ENCODE assay signal across 2 cellular contexts in the genomic region with DNA sequence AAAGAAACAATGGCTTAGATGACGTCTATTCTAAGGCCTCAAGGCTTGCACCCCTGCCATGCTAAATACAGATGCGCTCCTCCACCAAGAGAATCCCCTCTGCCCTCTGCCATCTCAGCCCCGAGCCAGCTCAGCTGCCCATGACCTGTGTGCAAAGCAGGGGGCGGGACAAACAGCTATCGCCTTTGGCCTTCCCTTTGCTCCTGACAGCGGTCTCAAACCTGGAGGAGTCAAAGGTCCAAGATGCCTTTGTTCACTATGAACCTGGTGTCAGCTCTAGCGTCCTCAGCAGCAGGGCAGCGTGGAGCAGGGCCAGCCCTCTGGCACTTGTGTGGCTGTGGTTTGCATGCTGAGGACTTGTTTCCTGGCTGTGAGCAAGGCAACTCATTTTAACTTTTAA.
TF ChIP-seq lines count a peak whose summit lies in the region.

No MANE protein-coding gene starts in this region.

TF ChIP-seq in IMR-90, 13 proteins besides CTCF, POLR2A, EP300 and RAD21:
- TF ChIP-seq MXI1 (IDR thresholded peaks at IDR 0.05; ENCODE audit: borderline replicate concordance, low read depth, low read length) = no peak
- TF ChIP-seq, protein P1, sequence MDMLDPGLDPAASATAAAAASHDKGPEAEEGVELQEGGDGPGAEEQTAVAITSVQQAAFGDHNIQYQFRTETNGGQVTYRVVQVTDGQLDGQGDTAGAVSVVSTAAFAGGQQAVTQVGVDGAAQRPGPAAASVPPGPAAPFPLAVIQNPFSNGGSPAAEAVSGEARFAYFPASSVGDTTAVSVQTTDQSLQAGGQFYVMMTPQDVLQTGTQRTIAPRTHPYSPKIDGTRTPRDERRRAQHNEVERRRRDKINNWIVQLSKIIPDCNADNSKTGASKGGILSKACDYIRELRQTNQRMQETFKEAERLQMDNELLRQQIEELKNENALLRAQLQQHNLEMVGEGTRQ (IDR thresholded peaks at IDR 0.05; ENCODE audit: low read depth, low read length) = no peak
- TF ChIP-seq, protein P2, sequence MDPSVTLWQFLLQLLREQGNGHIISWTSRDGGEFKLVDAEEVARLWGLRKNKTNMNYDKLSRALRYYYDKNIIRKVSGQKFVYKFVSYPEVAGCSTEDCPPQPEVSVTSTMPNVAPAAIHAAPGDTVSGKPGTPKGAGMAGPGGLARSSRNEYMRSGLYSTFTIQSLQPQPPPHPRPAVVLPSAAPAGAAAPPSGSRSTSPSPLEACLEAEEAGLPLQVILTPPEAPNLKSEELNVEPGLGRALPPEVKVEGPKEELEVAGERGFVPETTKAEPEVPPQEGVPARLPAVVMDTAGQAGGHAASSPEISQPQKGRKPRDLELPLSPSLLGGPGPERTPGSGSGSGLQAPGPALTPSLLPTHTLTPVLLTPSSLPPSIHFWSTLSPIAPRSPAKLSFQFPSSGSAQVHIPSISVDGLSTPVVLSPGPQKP (IDR thresholded peaks at IDR 0.05; ENCODE audit: borderline replicate concordance, low read depth, low read length) = no peak
- TF ChIP-seq MAZ (IDR thresholded peaks at IDR 0.05; ENCODE audit: borderline replicate concordance, low read depth, low read length) = no peak
- TF ChIP-seq RCOR1 (IDR thresholded peaks at IDR 0.05; ENCODE audit: insufficient replicate concordance, low read length) = no peak
- TF ChIP-seq CEBPB (IDR thresholded peaks at IDR 0.05; ENCODE audit: low read depth, low read length) = no peak
- TF ChIP-seq MAFK (IDR thresholded peaks at IDR 0.05; ENCODE audit: low read depth, low read length) = no peak
- no peak for TF ChIP-seq NFE2L2 (IDR thresholded peaks at IDR 0.05; ENCODE audit: low read depth, low read length)
- TF ChIP-seq BHLHE40 (IDR thresholded peaks at IDR 0.05; ENCODE audit: low read depth, low read length) = no peak
- TF ChIP-seq CHD1 (IDR thresholded peaks at IDR 0.05; ENCODE audit: low read depth, low read length) = no peak
- no peak for TF ChIP-seq SMC3 (IDR thresholded peaks at IDR 0.05; ENCODE audit: low read depth, low read length)
- no peak for TF ChIP-seq FOS (IDR thresholded peaks at IDR 0.05; ENCODE audit: low read depth, low read length)
- TF ChIP-seq RFX5 (IDR thresholded peaks at IDR 0.05; ENCODE audit: low read depth, low read length) = no peak

TF ChIP-seq in HepG2, 621 proteins besides CTCF, POLR2A, EP300 and RAD21 (continues in another document):
- TF ChIP-seq ZNF20 (CRISPR knock-in tag; IDR thresholded peaks at IDR 0.05) = no peak
- TF ChIP-seq BCL6 (CRISPR knock-in tag; IDR thresholded peaks at IDR 0.05) = 0 out of 2 replicates have a peak, but pooled peaks have one; percentile 11
- no peak for TF ChIP-seq BRD4 (CRISPR knock-in tag; IDR thresholded peaks at IDR 0.05)
- no peak for TF ChIP-seq NPAS2 (CRISPR knock-in tag; IDR thresholded peaks at IDR 0.05; ENCODE audit: borderline replicate concordance)
- no peak for TF ChIP-seq PLRG1 (conservative IDR thresholded peaks at IDR 0.05)
- no peak for TF ChIP-seq ZMYM3 (CRISPR knock-in tag; IDR thresholded peaks at IDR 0.05)
- TF ChIP-seq KAT8 (CRISPR knock-in tag; IDR thresholded peaks at IDR 0.05) = no peak
- no peak for TF ChIP-seq SALL2 (CRISPR knock-in tag; IDR thresholded peaks at IDR 0.05)
- no peak for TF ChIP-seq MAZ (IDR thresholded peaks at IDR 0.05; ENCODE audit: borderline replicate concordance, low read depth, low read length)
- TF ChIP-seq MAZ (CRISPR knock-in tag; IDR thresholded peaks at IDR 0.05; ENCODE audit: low read depth) = no peak
- no peak for TF ChIP-seq NONO (IDR thresholded peaks at IDR 0.05)
- no peak for TF ChIP-seq NONO (CRISPR knock-in tag; conservative IDR thresholded peaks at IDR 0.05)
- no peak for TF ChIP-seq TEF (CRISPR knock-in tag; IDR thresholded peaks at IDR 0.05)
- no peak for TF ChIP-seq FOSL1 (CRISPR knock-in tag; IDR thresholded peaks at IDR 0.05; ENCODE audit: borderline replicate concordance)
- TF ChIP-seq GATAD1 (CRISPR knock-in tag; IDR thresholded peaks at IDR 0.05) = no peak
- TF ChIP-seq, protein P3, sequence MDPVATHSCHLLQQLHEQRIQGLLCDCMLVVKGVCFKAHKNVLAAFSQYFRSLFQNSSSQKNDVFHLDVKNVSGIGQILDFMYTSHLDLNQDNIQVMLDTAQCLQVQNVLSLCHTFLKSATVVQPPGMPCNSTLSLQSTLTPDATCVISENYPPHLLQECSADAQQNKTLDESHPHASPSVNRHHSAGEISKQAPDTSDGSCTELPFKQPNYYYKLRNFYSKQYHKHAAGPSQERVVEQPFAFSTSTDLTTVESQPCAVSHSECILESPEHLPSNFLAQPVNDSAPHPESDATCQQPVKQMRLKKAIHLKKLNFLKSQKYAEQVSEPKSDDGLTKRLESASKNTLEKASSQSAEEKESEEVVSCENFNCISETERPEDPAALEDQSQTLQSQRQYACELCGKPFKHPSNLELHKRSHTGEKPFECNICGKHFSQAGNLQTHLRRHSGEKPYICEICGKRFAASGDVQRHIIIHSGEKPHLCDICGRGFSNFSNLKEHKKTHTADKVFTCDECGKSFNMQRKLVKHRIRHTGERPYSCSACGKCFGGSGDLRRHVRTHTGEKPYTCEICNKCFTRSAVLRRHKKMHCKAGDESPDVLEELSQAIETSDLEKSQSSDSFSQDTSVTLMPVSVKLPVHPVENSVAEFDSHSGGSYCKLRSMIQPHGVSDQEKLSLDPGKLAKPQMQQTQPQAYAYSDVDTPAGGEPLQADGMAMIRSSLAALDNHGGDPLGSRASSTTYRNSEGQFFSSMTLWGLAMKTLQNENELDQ (CRISPR knock-in tag; IDR thresholded peaks at IDR 0.05; ENCODE audit: borderline replicate concordance) = no peak
- no peak for TF ChIP-seq KLF12 (CRISPR knock-in tag; IDR thresholded peaks at IDR 0.05; ENCODE audit: borderline replicate concordance)
- TF ChIP-seq DRAP1 (CRISPR knock-in tag; IDR thresholded peaks at IDR 0.05) = no peak
- TF ChIP-seq RORA (CRISPR knock-in tag; IDR thresholded peaks at IDR 0.05) = no peak
- TF ChIP-seq, protein P4, sequence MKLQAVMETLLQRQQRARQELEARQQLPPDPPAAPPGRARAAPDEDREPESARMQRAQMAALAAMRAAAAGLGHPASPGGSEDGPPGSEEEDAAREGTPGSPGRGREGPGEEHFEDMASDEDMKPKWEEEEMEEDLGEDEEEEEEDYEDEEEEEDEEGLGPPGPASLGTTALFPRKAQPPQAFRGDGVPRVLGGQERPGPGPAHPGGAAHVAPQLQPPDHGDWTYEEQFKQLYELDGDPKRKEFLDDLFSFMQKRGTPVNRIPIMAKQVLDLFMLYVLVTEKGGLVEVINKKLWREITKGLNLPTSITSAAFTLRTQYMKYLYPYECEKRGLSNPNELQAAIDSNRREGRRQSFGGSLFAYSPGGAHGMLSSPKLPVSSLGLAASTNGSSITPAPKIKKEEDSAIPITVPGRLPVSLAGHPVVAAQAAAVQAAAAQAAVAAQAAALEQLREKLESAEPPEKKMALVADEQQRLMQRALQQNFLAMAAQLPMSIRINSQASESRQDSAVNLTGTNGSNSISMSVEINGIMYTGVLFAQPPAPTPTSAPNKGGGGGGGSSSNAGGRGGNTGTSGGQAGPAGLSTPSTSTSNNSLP (IDR thresholded peaks at IDR 0.05; ENCODE audit: low read depth, low read length) = no peak
- no peak for TF ChIP-seq CCAR2 (optimal IDR thresholded peaks at IDR 0.05; ENCODE audit: low read depth, low read length)
- TF ChIP-seq SIN3A (IDR thresholded peaks at IDR 0.05; ENCODE audit: borderline replicate concordance, low read depth, low read length) = no peak
- TF ChIP-seq EEA1 (CRISPR knock-in tag; IDR thresholded peaks at IDR 0.05; ENCODE audit: borderline replicate concordance) = no peak
- no peak for TF ChIP-seq ZNF101 (CRISPR knock-in tag; IDR thresholded peaks at IDR 0.05; ENCODE audit: borderline replicate concordance, low read depth)
- TF ChIP-seq, protein P5, sequence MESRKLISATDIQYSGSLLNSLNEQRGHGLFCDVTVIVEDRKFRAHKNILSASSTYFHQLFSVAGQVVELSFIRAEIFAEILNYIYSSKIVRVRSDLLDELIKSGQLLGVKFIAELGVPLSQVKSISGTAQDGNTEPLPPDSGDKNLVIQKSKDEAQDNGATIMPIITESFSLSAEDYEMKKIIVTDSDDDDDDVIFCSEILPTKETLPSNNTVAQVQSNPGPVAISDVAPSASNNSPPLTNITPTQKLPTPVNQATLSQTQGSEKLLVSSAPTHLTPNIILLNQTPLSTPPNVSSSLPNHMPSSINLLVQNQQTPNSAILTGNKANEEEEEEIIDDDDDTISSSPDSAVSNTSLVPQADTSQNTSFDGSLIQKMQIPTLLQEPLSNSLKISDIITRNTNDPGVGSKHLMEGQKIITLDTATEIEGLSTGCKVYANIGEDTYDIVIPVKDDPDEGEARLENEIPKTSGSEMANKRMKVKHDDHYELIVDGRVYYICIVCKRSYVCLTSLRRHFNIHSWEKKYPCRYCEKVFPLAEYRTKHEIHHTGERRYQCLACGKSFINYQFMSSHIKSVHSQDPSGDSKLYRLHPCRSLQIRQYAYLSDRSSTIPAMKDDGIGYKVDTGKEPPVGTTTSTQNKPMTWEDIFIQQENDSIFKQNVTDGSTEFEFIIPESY (CRISPR knock-in tag; IDR thresholded peaks at IDR 0.05) = no peak
- TF ChIP-seq HNF4A (CRISPR knock-in tag; IDR thresholded peaks at IDR 0.05) = peak; percentile 76
- TF ChIP-seq KLF9 (CRISPR knock-in tag; IDR thresholded peaks at IDR 0.05; ENCODE audit: low read depth) = no peak
- no peak for TF ChIP-seq KLF11 (CRISPR knock-in tag; IDR thresholded peaks at IDR 0.05)
- no peak for TF ChIP-seq ZNF383 (CRISPR knock-in tag; IDR thresholded peaks at IDR 0.05; ENCODE audit: borderline replicate concordance)
- TF ChIP-seq SOX6 (IDR thresholded peaks at IDR 0.05) = no peak
- TF ChIP-seq SOX6 (CRISPR knock-in tag; IDR thresholded peaks at IDR 0.05) = peak; percentile 49
- TF ChIP-seq TBX2 (CRISPR knock-in tag; IDR thresholded peaks at IDR 0.05; ENCODE audit: borderline replicate concordance) = no peak
- no peak for TF ChIP-seq ZNF136 (CRISPR knock-in tag; IDR thresholded peaks at IDR 0.05; ENCODE audit: low read depth)
- no peak for TF ChIP-seq ZNF747 (CRISPR knock-in tag; IDR thresholded peaks at IDR 0.05; ENCODE audit: borderline replicate concordance)
- no peak for TF ChIP-seq ZNF674 (CRISPR knock-in tag; IDR thresholded peaks at IDR 0.05; ENCODE audit: low read depth)
- TF ChIP-seq HNF1B (CRISPR knock-in tag; IDR thresholded peaks at IDR 0.05) = no peak
- no peak for TF ChIP-seq FIP1L1 (IDR thresholded peaks at IDR 0.05; ENCODE audit: borderline replicate concordance, insufficient read depth, low read depth, low read length)
- TF ChIP-seq REPIN1 (CRISPR knock-in tag; IDR thresholded peaks at IDR 0.05; ENCODE audit: borderline replicate concordance, low read depth) = no peak
- TF ChIP-seq HOXA3 (CRISPR knock-in tag; IDR thresholded peaks at IDR 0.05) = 0 out of 2 replicates have a peak, but pooled peaks have one; percentile 39
- TF ChIP-seq ZSCAN25 (CRISPR knock-in tag; IDR thresholded peaks at IDR 0.05) = 0 out of 2 replicates have a peak, but pooled peaks have one; percentile 34
- no peak for TF ChIP-seq ZNF746 (CRISPR knock-in tag; IDR thresholded peaks at IDR 0.05)
- TF ChIP-seq, protein P6, sequence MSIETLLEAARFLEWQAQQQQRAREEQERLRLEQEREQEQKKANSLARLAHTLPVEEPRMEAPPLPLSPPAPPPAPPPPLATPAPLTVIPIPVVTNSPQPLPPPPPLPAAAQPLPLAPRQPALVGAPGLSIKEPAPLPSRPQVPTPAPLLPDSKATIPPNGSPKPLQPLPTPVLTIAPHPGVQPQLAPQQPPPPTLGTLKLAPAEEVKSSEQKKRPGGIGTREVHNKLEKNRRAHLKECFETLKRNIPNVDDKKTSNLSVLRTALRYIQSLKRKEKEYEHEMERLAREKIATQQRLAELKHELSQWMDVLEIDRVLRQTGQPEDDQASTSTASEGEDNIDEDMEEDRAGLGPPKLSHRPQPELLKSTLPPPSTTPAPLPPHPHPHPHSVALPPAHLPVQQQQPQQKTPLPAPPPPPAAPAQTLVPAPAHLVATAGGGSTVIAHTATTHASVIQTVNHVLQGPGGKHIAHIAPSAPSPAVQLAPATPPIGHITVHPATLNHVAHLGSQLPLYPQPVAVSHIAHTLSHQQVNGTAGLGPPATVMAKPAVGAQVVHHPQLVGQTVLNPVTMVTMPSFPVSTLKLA (IDR thresholded peaks at IDR 0.05) = no peak
- TF ChIP-seq, protein P7, sequence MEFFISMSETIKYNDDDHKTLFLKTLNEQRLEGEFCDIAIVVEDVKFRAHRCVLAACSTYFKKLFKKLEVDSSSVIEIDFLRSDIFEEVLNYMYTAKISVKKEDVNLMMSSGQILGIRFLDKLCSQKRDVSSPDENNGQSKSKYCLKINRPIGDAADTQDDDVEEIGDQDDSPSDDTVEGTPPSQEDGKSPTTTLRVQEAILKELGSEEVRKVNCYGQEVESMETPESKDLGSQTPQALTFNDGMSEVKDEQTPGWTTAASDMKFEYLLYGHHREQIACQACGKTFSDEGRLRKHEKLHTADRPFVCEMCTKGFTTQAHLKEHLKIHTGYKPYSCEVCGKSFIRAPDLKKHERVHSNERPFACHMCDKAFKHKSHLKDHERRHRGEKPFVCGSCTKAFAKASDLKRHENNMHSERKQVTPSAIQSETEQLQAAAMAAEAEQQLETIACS (CRISPR knock-in tag; IDR thresholded peaks at IDR 0.05) = no peak
- no peak for TF ChIP-seq ZNF530 (CRISPR knock-in tag; IDR thresholded peaks at IDR 0.05; ENCODE audit: low read depth)
- TF ChIP-seq ZNF205 (CRISPR knock-in tag; IDR thresholded peaks at IDR 0.05) = no peak
- TF ChIP-seq ZFP36L1 (CRISPR knock-in tag; IDR thresholded peaks at IDR 0.05) = no peak
